In the genomic region with DNA sequence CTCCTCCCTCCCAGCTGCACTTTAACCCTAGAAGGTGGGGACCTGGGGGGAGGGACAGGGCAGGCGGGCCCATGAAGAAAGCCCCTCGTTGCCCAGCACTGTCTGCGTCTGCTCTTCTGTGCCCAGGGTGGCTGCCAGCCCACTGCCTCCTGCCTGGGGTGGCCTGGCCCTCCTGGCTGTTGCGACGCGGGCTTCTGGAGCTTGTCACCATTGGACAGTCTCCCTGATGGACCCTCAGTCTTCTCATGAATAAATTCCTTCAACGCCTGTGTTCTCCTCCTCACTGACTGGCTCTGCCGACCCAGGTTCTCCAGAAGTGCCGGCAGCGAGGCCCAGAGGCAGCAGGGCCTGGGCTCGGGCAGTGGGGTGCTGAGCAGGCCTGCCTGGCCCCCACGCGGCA, we compare ENCODE assay signal across 34 cellular contexts. TPM values are rescaled to one million over a fixed set of nuclear protein-coding genes. Genes with fewer than 3 reads are reported as not detected.
"Had no signal": no experiment of that assay in that cellular context is flagged by ENCODE, and none has a peak within 500 bp of the region (broad histone marks: within the 10 kb centered on the region; RNA-seq: fewer than 3 reads in every experiment).

No MANE protein-coding gene starts in this region.

- H3K9me3 Mint-ChIP-seq: activated CD8-positive, alpha-beta T cell treated with anti-CD3 and anti-CD28 coated beads for 36 hours; activated naive CD4-positive, alpha-beta T cell treated with anti-CD3 and anti-CD28 coated beads, Interleukin-2, amount 50 U/mL, for 24 hours; activated naive CD8-positive, alpha-beta T cell treated with anti-CD3 and anti-CD28 coated beads, Interleukin-2, amount 10 ng/mL, durations not matched to agents 7 days and 5 days; activated T-cell treated with anti-CD3 and anti-CD28 coated beads, Interleukin-2, amount 50 U/mL, for 72 hours; activated T-helper 2 cell treated with anti-CD3 and anti-CD28 coated beads, Interferon-gamma antibody, Interleukin-2, Interleukin-4, amounts not matched to agents 10 μg/mL and 5 μg/mL and 100 μg/mL, durations not matched to agents 14 hours and 24 hours and 36 hours had no signal

- DNase-seq: activated CD4-positive, alpha-beta T cell treated with anti-CD3 and anti-CD28 coated beads for 1 hour; activated CD4-positive, alpha-beta T cell treated with anti-CD3 and anti-CD28 coated beads for 48 hours; activated CD4-positive, alpha-beta T cell treated with anti-CD3 and anti-CD28 coated beads, Interleukin-2, amount 50 U/mL, for 4 hours; activated CD4-positive, CD25-positive, alpha-beta regulatory T cell; activated CD8-positive, alpha-beta T cell treated with anti-CD3 and anti-CD28 coated beads for 36 hours; activated gamma-delta T cell; activated naive CD4-positive, alpha-beta T cell treated with Interleukin-2 at 50 U/mL for 16 hours; activated naive CD8-positive, alpha-beta T cell treated with anti-CD3 and anti-CD28 coated beads, Interleukin-2, amount 10 ng/mL, durations not matched to agents 7 days and 5 days; activated T-cell treated with anti-CD3 and anti-CD28 coated beads, Interleukin-2, amount 50 U/mL, for 1 hour; activated T-cell treated with anti-CD3 and anti-CD28 coated beads, Interleukin-2, amount 50 U/mL, for 72 hours; amygdala; NCI-H1092 treated with DMSO at 0.1 percent for 48 hours; NCI-H1417 treated with DMSO at 0.1 percent for 48 hours; NCI-H187 treated with DMSO at 0.1 percent for 48 hours; NCI-H2081 treated with DMSO at 0.1 percent for 48 hours; NCI-H345; NCI-H524 treated with DMSO at 0.1 percent for 48 hours; PC-3; Right ventricle myocardium superior; RPMI8226; SW 1271; T-helper 1 cell; T-helper 2 cell; T-helper 9 cell; WERI-Rb-1 had no signal

- H3K4me3 Mint-ChIP-seq: activated CD8-positive, alpha-beta T cell treated with anti-CD3 and anti-CD28 coated beads for 36 hours; activated naive CD4-positive, alpha-beta T cell treated with anti-CD3 and anti-CD28 coated beads, Interleukin-2, amount 50 U/mL, for 24 hours; activated naive CD8-positive, alpha-beta T cell treated with anti-CD3 and anti-CD28 coated beads, Interleukin-2, amount 10 ng/mL, durations not matched to agents 7 days and 5 days; activated T-cell treated with anti-CD3 and anti-CD28 coated beads, Interleukin-2, amount 50 U/mL, for 72 hours had no signal

- ATAC-seq: activated CD8-positive, alpha-beta T cell treated with anti-CD3 and anti-CD28 coated beads for 36 hours; activated T-cell treated with anti-CD3 and anti-CD28 coated beads, Interleukin-2, amount 50 U/mL, for 72 hours; K562; PC-3 had no signal

- H3K36me3 ChIP-seq: cardiac muscle cell, WERI-Rb-1 had no signal

- H3K27me3 Mint-ChIP-seq: activated naive CD4-positive, alpha-beta T cell treated with anti-CD3 and anti-CD28 coated beads, Interleukin-2, amount 50 U/mL, for 24 hours had no signal

- H3K27ac ChIP-seq: ascending aorta, cardiac muscle cell, WERI-Rb-1 had no signal

- H3K36me3 Mint-ChIP-seq: activated naive CD4-positive, alpha-beta T cell treated with anti-CD3 and anti-CD28 coated beads, Interleukin-2, amount 50 U/mL, for 24 hours had no signal

- H3K4me3 ChIP-seq: ascending aorta, cardiac muscle cell, K562, Peyer's patch had no signal

- H3K27ac Mint-ChIP-seq: activated CD8-positive, alpha-beta T cell treated with anti-CD3 and anti-CD28 coated beads for 36 hours; activated naive CD8-positive, alpha-beta T cell treated with anti-CD3 and anti-CD28 coated beads, Interleukin-2, amount 10 ng/mL, durations not matched to agents 7 days and 5 days; activated T-cell treated with anti-CD3 and anti-CD28 coated beads, Interleukin-2, amount 50 U/mL, for 72 hours; activated T-helper 2 cell treated with anti-CD3 and anti-CD28 coated beads, Interferon-gamma antibody, Interleukin-2, Interleukin-4, amounts not matched to agents 10 μg/mL and 5 μg/mL and 100 μg/mL, durations not matched to agents 14 hours and 24 hours and 36 hours had no signal

- H3K27me3 ChIP-seq: ascending aorta, Peyer's patch had no signal

- H3K9me3 ChIP-seq: ascending aorta, Peyer's patch had no signal

RNA-seq across cellular contexts. Expression of a gene that starts 6.5 kb away (rescaled TPM):
- total RNA-seq: activated CD8-positive, alpha-beta memory T cell treated with anti-CD3 and anti-CD28 coated beads for 36 hours; activated CD8-positive, alpha-beta T cell treated with anti-CD3 and anti-CD28 coated beads for 36 hours; activated T-helper 2 cell treated with anti-CD3 and anti-CD28 coated beads, Interferon-gamma antibody, Interleukin-2, Interleukin-4, amounts not matched to agents 10 μg/mL and 5 μg/mL and 100 μg/mL, durations not matched to agents 14 hours and 24 hours and 36 hours; ascending aorta; cardiac muscle cell; K562; M059J; NCI-H460; PC-3; Right ventricle myocardium superior had no signal
